ENCODE assay signal across 1 cellular context in genomic region chr3:9406856-9407626, GRCh38.
TF ChIP-seq lines count a peak whose summit lies in the region.

No MANE protein-coding gene starts in this region.

TF ChIP-seq in WTC11, 78 proteins besides CTCF, POLR2A, EP300 and RAD21 (continued from another document):
- no peak for TF ChIP-seq HMGXB4 (CRISPR knock-in tag; IDR thresholded peaks at IDR 0.05)
- no peak for TF ChIP-seq CDX4 (CRISPR knock-in tag; IDR thresholded peaks at IDR 0.05; ENCODE audit: borderline replicate concordance)
- no peak for TF ChIP-seq E2F4 (CRISPR knock-in tag; IDR thresholded peaks at IDR 0.05; ENCODE audit: borderline replicate concordance, low read depth)
- TF ChIP-seq ATF2 (CRISPR knock-in tag; IDR thresholded peaks at IDR 0.05; ENCODE audit: borderline replicate concordance, low read depth), result no peak
- no peak for TF ChIP-seq USF1 (CRISPR knock-in tag; IDR thresholded peaks at IDR 0.05)
- no peak for TF ChIP-seq ZNF425 (CRISPR knock-in tag; conservative IDR thresholded peaks at IDR 0.05)
- TF ChIP-seq ELF4 (CRISPR knock-in tag; IDR thresholded peaks at IDR 0.05; ENCODE audit: low read depth), result no peak
- no peak for TF ChIP-seq PRRX2 (CRISPR knock-in tag; IDR thresholded peaks at IDR 0.05)
- no peak for TF ChIP-seq MAX (CRISPR knock-in tag; IDR thresholded peaks at IDR 0.05)
- no peak for TF ChIP-seq STAT6 (CRISPR knock-in tag; conservative IDR thresholded peaks at IDR 0.05; ENCODE audit: low read depth)
TF ChIP-seq in WTC11: peak in this region for 0.
